In the genomic region with DNA sequence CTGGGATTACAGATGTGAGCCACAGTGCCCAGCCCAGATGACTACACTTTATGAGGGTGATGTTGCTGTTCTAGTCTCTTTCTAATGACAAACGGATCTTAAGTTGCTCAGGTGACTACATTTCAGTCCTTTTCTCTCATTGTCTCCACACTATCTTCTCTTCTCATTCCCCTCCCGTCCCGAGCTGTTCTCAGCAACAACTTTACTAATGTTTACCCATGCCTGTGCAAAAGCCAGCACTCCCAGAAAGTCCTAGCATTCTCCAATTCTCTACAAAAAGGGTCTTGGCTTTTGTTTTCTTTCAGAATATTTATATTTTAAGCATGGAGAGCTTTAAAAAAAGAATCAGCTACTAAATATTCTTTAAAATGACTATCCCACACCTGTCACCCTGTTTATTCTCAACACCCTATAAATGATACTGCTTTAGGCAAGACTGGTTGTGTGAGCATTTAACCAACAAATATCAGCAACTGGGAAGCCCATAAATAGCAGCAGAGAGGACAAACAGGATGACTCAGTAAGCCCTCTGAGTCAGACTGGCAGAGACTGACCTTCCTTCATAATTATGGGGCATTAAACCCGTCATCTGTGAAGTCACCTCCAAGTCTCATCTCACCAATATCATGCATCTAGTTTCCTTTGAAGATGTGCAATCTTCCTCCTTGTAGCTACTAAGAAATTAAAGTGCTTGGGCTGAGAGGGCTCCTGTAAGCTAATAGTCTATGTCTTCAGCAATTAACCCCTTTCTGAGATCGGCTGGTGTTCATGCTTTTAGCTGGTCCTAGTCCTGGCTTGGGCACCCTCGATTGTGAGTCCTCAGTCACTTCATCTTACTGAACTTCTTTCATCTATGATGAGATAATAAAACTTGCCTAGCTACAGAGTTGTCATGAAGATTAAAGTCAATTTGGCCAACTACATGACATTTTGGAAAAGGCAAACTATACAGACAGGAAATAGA, we compare ENCODE assay signal across 8 cellular contexts.
DNase-seq lines count a peak whose midpoint lies in the region; ATAC-seq and TF ChIP-seq lines count a peak whose summit lies in the region.
"Not testable (repeated sequence)": the region's sequence is repeated elsewhere in the genome, so short reads cannot be mapped to it uniquely, and the experiment has no call there.

No MANE protein-coding gene starts in this region.

- not testable (repeated sequence) for H3K9me3 ChIP-seq in mammary epithelial cell (replicated peaks; ENCODE audit: insufficient read depth, low read length)

- H3K36me3 ChIP-seq in mammary epithelial cell (ENCODE audit: insufficient read depth, low read length): not testable (repeated sequence)

- ATAC-seq in GM18502 (IDR thresholded peaks at IDR 0.05; ENCODE audit: poor library complexity, unreplicated experiment) (peak; percentile 77), GM21423 (IDR thresholded peaks at IDR 0.05; ENCODE audit: unreplicated experiment) (peak; percentile 69), HG02938 (IDR thresholded peaks at IDR 0.05; ENCODE audit: unreplicated experiment) (peak; percentile 64)
- ATAC-seq in stimulated activated naive B cell treated with anti-CD40 and anti-IgM and Interleukin-4, amounts not matched to agents 10 μg/mL and 1 μg/mL and 100 μg/mL, for 72 hours (replicated peaks): peak; percentile 91 to 93

- H3K79me2 ChIP-seq in mammary epithelial cell (ENCODE audit: insufficient read depth, low read length): not testable (repeated sequence)

- not testable (repeated sequence) for H3K4me1 ChIP-seq in mammary epithelial cell (ENCODE audit: insufficient read depth, low read length)

- H3K4me3 ChIP-seq in mammary epithelial cell (replicated peaks in 1 of 3; ENCODE audit: insufficient read depth in 1 of 3, low read depth in 2 of 3, low read length in 3 of 3): not testable (repeated sequence)

- not testable (repeated sequence) for BruUV-seq in mammary epithelial cell (replicated peaks; lab: Mats Ljungman, UMichigan)

- peak; percentile 49 for DNase-seq in HT-29 (ENCODE audit: low spot score)
- DNase-seq in SW480 (ENCODE audit: low spot score): peak; percentile 62
- DNase-seq in mammary epithelial cell: peak; percentile 66
- peak; percentile 66 for DNase-seq in islet precursor cell
- DNase-seq in stimulated activated naive B cell treated with anti-CD40 and anti-IgM and Interleukin-4, amounts not matched to agents 10 μg/mL and 1 μg/mL and 100 μg/mL, for 72 hours: peak; percentile 9

- in situ Hi-C loops in mammary epithelial cell (cut with MboI; ENCODE audit: low sequenced_read_pairs in 2 of 2): not testable (repeated sequence)

- peak overlapping the region; percentile 53 for H3K27ac Mint-ChIP-seq in stimulated activated naive B cell treated with anti-CD40 and anti-IgM and Interleukin-4, amounts not matched to agents 10 μg/mL and 1 μg/mL and 100 μg/mL, for 72 hours

- H3K36me3 Mint-ChIP-seq in stimulated activated naive B cell treated with anti-CD40 and anti-IgM and Interleukin-4, amounts not matched to agents 10 μg/mL and 1 μg/mL and 100 μg/mL, for 72 hours: not testable (repeated sequence)

- H3K9me3 Mint-ChIP-seq in stimulated activated naive B cell treated with anti-CD40 and anti-IgM and Interleukin-4, amounts not matched to agents 10 μg/mL and 1 μg/mL and 100 μg/mL, for 72 hours: not testable (repeated sequence)

- H3K4me2 ChIP-seq in mammary epithelial cell (ENCODE audit: insufficient read depth, low read depth, low read length): not testable (repeated sequence)

- H3K27me3 ChIP-seq in mammary epithelial cell (ENCODE audit: insufficient read depth, low read length): not testable (repeated sequence)

- H4K20me1 ChIP-seq in mammary epithelial cell (ENCODE audit: insufficient read depth, low read length): not testable (repeated sequence)

- not testable (repeated sequence) for H3K27ac ChIP-seq in mammary epithelial cell (ENCODE audit: insufficient read depth, low read depth, low read length)

- dilution Hi-C loops in mammary epithelial cell (cut with HindIII; ENCODE audit: low sequenced_read_pairs): not testable (repeated sequence)

- CTCF ChIA-PET in mammary epithelial cell (lab: Charles Lee; ENCODE audit: low non-redundant PET): not testable (repeated sequence)

- not testable (repeated sequence) for H3K9ac ChIP-seq in mammary epithelial cell (ENCODE audit: insufficient read depth, low read length)

- not testable (repeated sequence) for H3K4me3 Mint-ChIP-seq in stimulated activated naive B cell treated with anti-CD40 and anti-IgM and Interleukin-4, amounts not matched to agents 10 μg/mL and 1 μg/mL and 100 μg/mL, for 72 hours

- intact Hi-C loops in mammary epithelial cell (cut with micrococcal nuclease): not testable (repeated sequence)

- peaks cover 9 to 38% of the 10 kb centered on the region in 2 donors for H3K4me1 Mint-ChIP-seq in stimulated activated naive B cell treated with anti-CD40 and anti-IgM and Interleukin-4, amounts not matched to agents 10 μg/mL and 1 μg/mL and 100 μg/mL, for 72 hours

- H2AFZ ChIP-seq in mammary epithelial cell (ENCODE audit: low read depth, low read length): not testable (repeated sequence)

- TF ChIP-seq CTCF in mammary epithelial cell (conservative IDR thresholded peaks at IDR 0.05 in 1 of 2, IDR thresholded peaks at IDR 0.05 in 1 of 2; ENCODE audit: extremely low read depth in 1 of 2, insufficient read depth in 1 of 2, low read depth in 1 of 2, low read length in 2 of 2): not testable (repeated sequence)

- not testable (repeated sequence) for H3K27me3 Mint-ChIP-seq in stimulated activated naive B cell treated with anti-CD40 and anti-IgM and Interleukin-4, amounts not matched to agents 10 μg/mL and 1 μg/mL and 100 μg/mL, for 72 hours

- WGBS in mammary epithelial cell (ENCODE audit: low coverage, missing lambda C conversion rate): 62% methylated on average over 6 of the region's 6 CpGs

Comparison
In these comparisons a context has a peak if more than half of its experiments do, and no peak if none do; other contexts are left out.
1. DNase-seq: peak in every context shown above with its lines; median percentile 66 in mammary epithelial cell; 66 in islet precursor cell; 62 in SW480; 49 in HT-29; 9 in stimulated activated naive B cell treated with anti-CD40 and anti-IgM and Interleukin-4, amounts not matched to agents 10 μg/mL and 1 μg/mL and 100 μg/mL, for 72 hours.